23 cellular contexts compared by ENCODE assay signal in the genomic region with DNA sequence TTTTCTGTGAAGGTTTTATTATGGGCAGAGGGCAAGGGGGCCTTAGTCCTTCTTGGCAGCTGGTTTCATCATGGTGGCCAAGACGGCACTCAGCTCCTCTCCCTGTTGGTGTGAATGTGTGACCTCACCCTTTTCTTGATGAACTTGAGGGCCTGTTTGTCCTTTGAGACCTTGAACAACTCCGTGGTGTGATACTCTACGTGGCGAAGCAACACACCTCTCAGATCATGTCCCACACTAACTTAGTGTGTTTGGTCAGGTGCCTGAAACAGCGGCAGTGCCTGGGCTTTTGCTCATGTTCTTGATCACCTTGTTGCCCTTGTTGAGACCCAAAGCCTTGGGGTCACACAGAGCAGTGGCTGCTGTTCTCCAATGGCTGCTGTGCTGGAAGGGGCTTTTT. TPM values are rescaled to one million over a fixed set of nuclear protein-coding genes. Genes with fewer than 3 reads are reported as not detected.
DNase-seq lines count a peak whose midpoint lies in the region; ATAC-seq, FAIRE-seq and TF ChIP-seq lines count a peak whose summit lies in the region.
"Had no signal": no experiment of that assay in that cellular context is flagged by ENCODE, and none has a peak within 500 bp of the region (broad histone marks: within the 10 kb centered on the region; RNA-seq: fewer than 3 reads in every experiment).

No MANE protein-coding gene starts in this region.

- no peak overlapping the region for H3K9ac ChIP-seq in endodermal cell (ENCODE audit: extremely low read depth, low read length, poor library complexity, severe bottlenecking)
- H3K9ac ChIP-seq: BLaER1, GM23248 had no signal

- H3K4me1 Mint-ChIP-seq in GM23338 (peaks cover 49% of the 10 kb centered on the region), endodermal cell (peaks cover 18% of the 10 kb centered on the region)

- 96 to 100% methylated on average over 4 to 5 of the region's 5 CpGs for WGBS in endodermal cell (ENCODE audit: insufficient coverage in 1 of 2, insufficient read length in 1 of 2), 2 experiments

- H3K27ac Mint-ChIP-seq in GM23338 (0 out of 2 replicates have a peak overlapping the region, but pooled peaks have one; percentile 31), endodermal cell (peak overlapping the region; percentile 44)
- H3K27ac Mint-ChIP-seq: CD14-positive monocyte; CD4-positive, alpha-beta memory T cell; HFFc6 had no signal

- H4K20me1 ChIP-seq in GM23338 (replicated peaks; ENCODE audit: insufficient read depth), result peaks cover 70% of the 10 kb centered on the region
- H4K20me1 ChIP-seq: BLaER1 had no signal

- H3K4me1 ChIP-seq in GM23338 (ENCODE audit: insufficient read depth) (peaks cover 41% of the 10 kb centered on the region), endodermal cell (ENCODE audit: control insufficient read depth, insufficient read depth, low read length) (no peaks in the 10 kb centered on the region), ascending aorta (no peaks in the 10 kb centered on the region)

- H3K36me3 ChIP-seq in GM23338 (ENCODE audit: insufficient read depth) (peaks cover 82% of the 10 kb centered on the region), endodermal cell (ENCODE audit: control insufficient read depth, insufficient read depth, low read length) (peaks cover 81% of the 10 kb centered on the region), ascending aorta (no peaks in the 10 kb centered on the region)
- H3K36me3 ChIP-seq: BLaER1 had no signal

- intact Hi-C loops in posterior vena cava (cut with DNase I) (no loop called here), ascending aorta (cut with DNase I) (no loop called here)

- no peaks in the 10 kb centered on the region for H3K9me2 ChIP-seq in GM23338 (ENCODE audit: insufficient read depth)

- no peak for ATAC-seq in GM23338
- ATAC-seq in HG03045 (IDR thresholded peaks at IDR 0.05; ENCODE audit: unreplicated experiment), result no peak
- ATAC-seq: HCT116 had no signal

- H3K36me3 Mint-ChIP-seq in GM23338 (ENCODE audit: low read depth) (peaks cover 98% of the 10 kb centered on the region), endodermal cell (ENCODE audit: low read depth) (peaks cover 90% of the 10 kb centered on the region)

- peaks cover 65% of the 10 kb centered on the region for H3K79me2 ChIP-seq in GM23338 (replicated peaks; ENCODE audit: insufficient read depth)

- H3K9me3 ChIP-seq in endodermal cell (ENCODE audit: control insufficient read depth, low read length) (peaks cover 62% of the 10 kb centered on the region), ascending aorta (peaks cover 0 to 8% of the 10 kb centered on the region in 2 donors)

- H3K27me3 Mint-ChIP-seq in GM23338 (ENCODE audit: insufficient read depth, low read depth, poor library complexity) (peaks cover 64% of the 10 kb centered on the region), endodermal cell (ENCODE audit: insufficient read depth) (no peaks in the 10 kb centered on the region)

- H3K27ac ChIP-seq in GM23338 (ENCODE audit: low read depth) (peak overlapping the region; percentile 48), endodermal cell (ENCODE audit: low read depth, low read length) (no peak overlapping the region), ascending aorta (no peak overlapping the region)
- H3K27ac ChIP-seq: BLaER1, GM23248 had no signal

- H3K9me3 Mint-ChIP-seq in GM23338 (peaks cover 44% of the 10 kb centered on the region), endodermal cell (peaks cover 31% of the 10 kb centered on the region)

- H3K4me3 ChIP-seq in GM23338 (no peak overlapping the region), endodermal cell (ENCODE audit: low read length) (no peak overlapping the region), ascending aorta (no peak overlapping the region)
- H3K4me3 ChIP-seq: BLaER1, GM23248 had no signal

- H3K4me2 ChIP-seq in GM23338, result no peak overlapping the region
- H3K4me2 ChIP-seq: BLaER1 had no signal

- DNase-seq in GM23338 (ENCODE audit: low spot score) (no peak), endodermal cell (peak; percentile 30), posterior vena cava (ENCODE audit: low spot score) (peak; percentile 34), urothelium cell line (ENCODE audit: low spot score) (no peak), ascending aorta (ENCODE audit: low spot score in 2 of 2) (no peak)
- DNase-seq in activated CD4-positive, alpha-beta T cell treated with anti-CD3 and anti-CD28 coated beads, Interleukin-2, amount 50 U/mL, for 1 hour, result no peak
- DNase-seq: 8988T; CD4-positive, alpha-beta memory T cell; DMS153; DMS79; GDM1; GM23248; H7; HFFc6 had no signal

- FAIRE-seq in urothelium cell line (lab: Jason Lieb, UNC), result peak; percentile 9
- FAIRE-seq: GM12892, GM18507 had no signal

- TF ChIP-seq CTCF in GM23338 (conservative IDR thresholded peaks at IDR 0.05; ENCODE audit: low read depth in 2 of 2), result no peak
- no peak for TF ChIP-seq CTCF in endodermal cell (conservative IDR thresholded peaks at IDR 0.05)
- TF ChIP-seq CTCF in ascending aorta (IDR thresholded peaks at IDR 0.05), result no peak

- peaks cover 83% of the 10 kb centered on the region for H3F3A ChIP-seq in GM23338 (replicated peaks; ENCODE audit: low read depth)

- no peak overlapping the region for H2AFZ ChIP-seq in GM23338
- H2AFZ ChIP-seq: GM23248 had no signal

- no peaks in the 10 kb centered on the region for H3K27me3 ChIP-seq in GM23338 (ENCODE audit: insufficient read depth)
- H3K27me3 ChIP-seq in endodermal cell (ENCODE audit: control insufficient read depth, insufficient read depth, low read length, poor library complexity, severe bottlenecking), result no peaks in the 10 kb centered on the region
- no peaks in the 10 kb centered on the region for H3K27me3 ChIP-seq in ascending aorta
- H3K27me3 ChIP-seq: BLaER1 had no signal

- H3K4me3 Mint-ChIP-seq in GM23338 (no peak overlapping the region), endodermal cell (no peak overlapping the region)
- H3K4me3 Mint-ChIP-seq: CD4-positive, alpha-beta memory T cell; HFFc6 had no signal

TF ChIP-seq in GM23338, 12 proteins besides CTCF, POLR2A, EP300 and RAD21:
- TF ChIP-seq EZH2 (IDR thresholded peaks at IDR 0.05; ENCODE audit: low read depth, unreplicated experiment) (no peak), STAT1 (IDR thresholded peaks at IDR 0.05; ENCODE audit: unreplicated experiment) (no peak), POLR2AphosphoS5 (IDR thresholded peaks at IDR 0.05; ENCODE audit: low read depth) (peak; percentile 55; the same call in 1 of the 2 replicates), JUNB (IDR thresholded peaks at IDR 0.05; ENCODE audit: unreplicated experiment) (no peak)
TF ChIP-seq in GM23338: peak in this region for 1.

RNA-seq across cellular contexts. Expression of a gene that starts 13.4 kb away (rescaled TPM):
- 280 and 283 TPM in 2 replicates for total RNA-seq in GM23338 (2014; rRNA removed; shearing (Covaris generic))
- polyA plus RNA-seq in GM23338 (2016; fragmentation: Nextera tagmentation; extraction: Ambion mirVana), result 509 and 628 TPM in 2 replicates
- 100 to 1,000 TPM in 1 of 2 donors, 10 to 100 TPM in 1; 66.7 to 200 TPM for total RNA-seq in endodermal cell
- 29.5 TPM for polyA plus RNA-seq in endodermal cell (2013, experiment 1 of 2)
- 26.1 TPM for polyA plus RNA-seq in endodermal cell (2013, experiment 2 of 2)
- under 1 TPM; 0.09 to 0.48 TPM for total RNA-seq in posterior vena cava
- total RNA-seq in ascending aorta, result not detected
- total RNA-seq: A673; CD4-positive, alpha-beta memory T cell; Daoy; HFFc6 had no signal
- polyA plus RNA-seq: AG04450; CD4-positive, alpha-beta memory T cell had no signal

Comparison
In these comparisons a context has a peak if more than half of its experiments do, and no peak if none do; other contexts are left out.
1. DNase-seq: peak in endodermal cell (single experiment) and posterior vena cava (single experiment); none in GM23338 (single experiment), urothelium cell line (single experiment), activated CD4-positive, alpha-beta T cell treated with anti-CD3 and anti-CD28 coated beads, Interleukin-2, amount 50 U/mL, for 1 hour (single experiment) and ascending aorta (0 of 2).
2. RNA of a gene that starts 13.4 kb away (total RNA-seq): 280 to 283 TPM in GM23338 and 66.7 to 200 TPM in endodermal cell; 0.09 to 0.48 TPM in posterior vena cava and not detected in ascending aorta (single experiment); every median in the first group is over 10 times any median in the second.